Comparison of ENCODE assay signal across 10 cellular contexts in genomic region chr11:63843042-63843441, GRCh38. TPM values are rescaled to one million over a fixed set of nuclear protein-coding genes. Genes with fewer than 3 reads are reported as not detected.
DNase-seq lines count a peak whose midpoint lies in the region; ATAC-seq and TF ChIP-seq lines count a peak whose summit lies in the region.
"Had no signal": no experiment of that assay in that cellular context is flagged by ENCODE, and none has a peak within 500 bp of the region (broad histone marks: within the 10 kb centered on the region; RNA-seq: fewer than 3 reads in every experiment).

No MANE protein-coding gene starts in this region.

- H3K4me3 ChIP-seq in right atrium auricular region: no peak overlapping the region
- H3K4me3 ChIP-seq in A673 (ENCODE audit: low read depth, low read length, poor library complexity, severe bottlenecking): no peak overlapping the region
- H3K4me3 ChIP-seq: SJCRH30 had no signal

- H3K27me3 ChIP-seq in right atrium auricular region: no peaks in the 10 kb centered on the region
- H3K27me3 ChIP-seq in A673 (replicated peaks; ENCODE audit: insufficient read depth, low read depth, low read length, poor library complexity): no peaks in the 10 kb centered on the region
- H3K27me3 ChIP-seq: SJCRH30 had no signal

- DNase-seq in right atrium auricular region (ENCODE audit: low spot score) (no peak), cardiac septum (ENCODE audit: low spot score) (no peak), activated gamma-delta T cell (lab: John Stamatoyannopoulos, UW) (no peak), A673 (ENCODE audit: low spot score) (no peak), NCI-H1048 (lab: John Stamatoyannopoulos, UW) (no peak)
- DNase-seq in naive thymus-derived CD8-positive, alpha-beta T cell: no peak
- DNase-seq: NCI-H1930, SJCRH30 had no signal

- H3K36me3 ChIP-seq in right atrium auricular region (peaks cover 5% of the 10 kb centered on the region), A673 (ENCODE audit: insufficient read depth, low read length, poor library complexity, severe bottlenecking) (peaks cover 16% of the 10 kb centered on the region)

- peak overlapping the region; percentile 74 for H3K27ac Mint-ChIP-seq in dendritic cell treated with granulocyte-macrophage colony-stimulating factor and Interleukin-4, amounts not matched to agents 40 ng/mL and 50 ng/mL, for 4 days
- peak overlapping the region in 9 of 10 donors; percentile 7 to 98 (median 87) for H3K27ac Mint-ChIP-seq in naive thymus-derived CD8-positive, alpha-beta T cell

- no peaks in the 10 kb centered on the region for H3K9me3 Mint-ChIP-seq in dendritic cell treated with granulocyte-macrophage colony-stimulating factor and Interleukin-4, amounts not matched to agents 40 ng/mL and 50 ng/mL, for 4 days
- H3K9me3 Mint-ChIP-seq in naive thymus-derived CD8-positive, alpha-beta T cell: no peaks in the 10 kb centered on the region

- CTCF ChIA-PET in A673 (lab: Charles Lee): no interaction called here

- no peak for TF ChIP-seq CTCF in right atrium auricular region (IDR thresholded peaks at IDR 0.05)
- no peak for TF ChIP-seq CTCF in A673 (conservative IDR thresholded peaks at IDR 0.05; ENCODE audit: low read depth, low read length)

- no peak overlapping the region for H3K4me3 Mint-ChIP-seq in dendritic cell treated with granulocyte-macrophage colony-stimulating factor and Interleukin-4, amounts not matched to agents 40 ng/mL and 50 ng/mL, for 4 days
- H3K4me3 Mint-ChIP-seq in naive thymus-derived CD8-positive, alpha-beta T cell: peak overlapping the region in 9 of 10 donors; percentile 15 to 95 (median 56)

- H3K36me3 Mint-ChIP-seq in dendritic cell treated with granulocyte-macrophage colony-stimulating factor and Interleukin-4, amounts not matched to agents 40 ng/mL and 50 ng/mL, for 4 days (ENCODE audit: low read depth): peaks cover 68% of the 10 kb centered on the region
- peaks cover 0 to 56% (median 0%) of the 10 kb centered on the region in 3 donors for H3K36me3 Mint-ChIP-seq in naive thymus-derived CD8-positive, alpha-beta T cell

- no peaks in the 10 kb centered on the region for H3K27me3 Mint-ChIP-seq in dendritic cell treated with granulocyte-macrophage colony-stimulating factor and Interleukin-4, amounts not matched to agents 40 ng/mL and 50 ng/mL, for 4 days
- H3K27me3 Mint-ChIP-seq in naive thymus-derived CD8-positive, alpha-beta T cell: no peaks in the 10 kb centered on the region

- no peak for ATAC-seq in naive thymus-derived CD8-positive, alpha-beta T cell
- no peak for ATAC-seq in GM21717 (IDR thresholded peaks at IDR 0.05; ENCODE audit: unreplicated experiment)

- H3K4me1 ChIP-seq in right atrium auricular region (peaks cover 0 to 75% of the 10 kb centered on the region in 2 donors), A673 (ENCODE audit: insufficient read depth, low read length, poor library complexity, severe bottlenecking) (peaks cover 30% of the 10 kb centered on the region)

- intact Hi-C loops in cardiac septum (cut with DNase I): no loop called here
- intact Hi-C loops in dendritic cell treated with granulocyte-macrophage colony-stimulating factor and Interleukin-4, amounts not matched to agents 40 ng/mL and 50 ng/mL, for 4 days (cut with micrococcal nuclease): no loop called here
- intact Hi-C loops in A673 (cut with micrococcal nuclease; ENCODE audit: unreplicated experiment): no loop called here

- no TSS peak for BruUV-seq in A673 (replicated peaks; lab: Mats Ljungman, UMichigan)

- POLR2A ChIA-PET in naive thymus-derived CD8-positive, alpha-beta T cell (lab: Charles Lee): interaction anchor here (1.2 kb wide), 1 partner anchor 27 kb away, joined by 5 read pairs; no protein-coding TSS in a partner anchor
- POLR2A ChIA-PET in A673 (lab: Charles Lee; ENCODE audit: low non-redundant PET): interaction anchor here (0.7 kb wide), 1 partner anchor 395 kb away, joined by 3 read pairs; no protein-coding TSS in a partner anchor

- peak overlapping the region; percentile 63 to 64 for H3K27ac ChIP-seq in right atrium auricular region
- no peak overlapping the region for H3K27ac ChIP-seq in A673 (ENCODE audit: low read depth, low read length, poor library complexity, severe bottlenecking)
- H3K27ac ChIP-seq: SJCRH30 had no signal

- peaks cover 82% of the 10 kb centered on the region for H3K4me1 Mint-ChIP-seq in dendritic cell treated with granulocyte-macrophage colony-stimulating factor and Interleukin-4, amounts not matched to agents 40 ng/mL and 50 ng/mL, for 4 days (ENCODE audit: low read depth)
- H3K4me1 Mint-ChIP-seq in naive thymus-derived CD8-positive, alpha-beta T cell: peaks cover 49 to 80% (median 78%) of the 10 kb centered on the region in 4 donors

- H3K9me3 ChIP-seq in right atrium auricular region (no peaks in the 10 kb centered on the region), A673 (ENCODE audit: low read depth, low read length, poor library complexity, severe bottlenecking) (no peaks in the 10 kb centered on the region)
- H3K9me3 ChIP-seq: SJCRH30 had no signal

RNA-seq across cellular contexts. Expression of gene MARK2, which starts 4.1 kb away (rescaled TPM):
- total RNA-seq in right atrium auricular region: 10 to 100 TPM; 29.3 to 31.5 TPM
- total RNA-seq in cardiac septum: 32.4 TPM
- 10 to 100 TPM; 64.8 to 74.5 TPM for total RNA-seq in naive thymus-derived CD8-positive, alpha-beta T cell
- 10 to 100 TPM; 37.0 to 57.0 (median 40.3) TPM for polyA plus RNA-seq in naive thymus-derived CD8-positive, alpha-beta T cell
- 54.9 and 61.7 TPM in 2 replicates for total RNA-seq in A673 (2021)

RNA-seq across cellular contexts. Expression of gene SPINDOC, which starts 29.8 kb away (rescaled TPM):
- total RNA-seq in right atrium auricular region (10 to 100 TPM in 1 of 2 donors, 1 to 10 TPM in 1; 7.0 to 12.1 TPM), cardiac septum (14.0 TPM), A673 (2021) (91.1 and 94.5 TPM in 2 replicates)
- total RNA-seq in naive thymus-derived CD8-positive, alpha-beta T cell: 10 to 100 TPM; 11.0 to 13.0 TPM
- under 1 TPM; 0.47 to 0.66 (median 0.49) TPM for polyA plus RNA-seq in naive thymus-derived CD8-positive, alpha-beta T cell
